ENCODE assay signal across 1 cellular context in genomic region chr2:171893824-171894611, GRCh38.
TF ChIP-seq lines count a peak whose summit lies in the region.

Gene SLC25A12, minus strand, starts transcription at chr2:171894244. Its CDS starts 30 bp downstream, at chr2:171894214.

TF ChIP-seq in HepG2, 621 proteins besides CTCF, POLR2A, EP300 and RAD21 (continued from another document and continues in another):
- TF ChIP-seq ZFP36 (IDR thresholded peaks at IDR 0.05; ENCODE audit: borderline replicate concordance, low read depth, low read length, partially characterized antibody): no peak
- no peak for TF ChIP-seq ZNF256 (CRISPR knock-in tag; conservative IDR thresholded peaks at IDR 0.05)
- no peak for TF ChIP-seq ZNF710 (CRISPR knock-in tag; IDR thresholded peaks at IDR 0.05; ENCODE audit: borderline replicate concordance)
- no peak for TF ChIP-seq NFAT5 (CRISPR knock-in tag; IDR thresholded peaks at IDR 0.05)
- no peak; the same call in 1 of the 2 replicates for TF ChIP-seq KLF11 (CRISPR knock-in tag; IDR thresholded peaks at IDR 0.05)
- no peak for TF ChIP-seq ZSCAN12 (CRISPR knock-in tag; IDR thresholded peaks at IDR 0.05)
- peak; percentile 47 to 72; a peak in 2 of 4 replicates for TF ChIP-seq HMGXB4 (CRISPR knock-in tag; IDR thresholded peaks at IDR 0.05; ENCODE audit: borderline replicate concordance in 1 of 2, low read depth in 1 of 2)
- no peak for TF ChIP-seq GPBP1L1 (CRISPR knock-in tag; IDR thresholded peaks at IDR 0.05)
- no peak for TF ChIP-seq TOPORS (CRISPR knock-in tag; IDR thresholded peaks at IDR 0.05)
- peak; percentile 58; the same call in 1 of the 2 replicates for TF ChIP-seq BORCS8-MEF2B (CRISPR knock-in tag; IDR thresholded peaks at IDR 0.05)
- TF ChIP-seq HOXA3 (CRISPR knock-in tag; IDR thresholded peaks at IDR 0.05): peak; percentile 72
- TF ChIP-seq KDM5B (CRISPR knock-in tag; IDR thresholded peaks at IDR 0.05; ENCODE audit: borderline replicate concordance): peak; percentile 40; the same call in 1 of the 2 replicates
- no peak for TF ChIP-seq DZIP1 (CRISPR knock-in tag; IDR thresholded peaks at IDR 0.05)
- TF ChIP-seq NKX3-1 (CRISPR knock-in tag; IDR thresholded peaks at IDR 0.05): no peak; the same call in 1 of the 2 replicates
- no peak for TF ChIP-seq HDAC6 (IDR thresholded peaks at IDR 0.05; ENCODE audit: low read depth, low read length)
- TF ChIP-seq NR0B2 (CRISPR knock-in tag; IDR thresholded peaks at IDR 0.05): 0 out of 2 replicates have a peak, but pooled peaks have one; percentile 28
- TF ChIP-seq ZNF878 (CRISPR knock-in tag; IDR thresholded peaks at IDR 0.05): no peak
- TF ChIP-seq ZNF605 (CRISPR knock-in tag; IDR thresholded peaks at IDR 0.05): no peak
- no peak for TF ChIP-seq LCORL (IDR thresholded peaks at IDR 0.05)
- TF ChIP-seq LCORL (CRISPR knock-in tag; IDR thresholded peaks at IDR 0.05): no peak; the same call in 1 of the 2 replicates
- peak; percentile 45; the same call in 1 of the 2 replicates for TF ChIP-seq POLR2AphosphoS5 (IDR thresholded peaks at IDR 0.05; ENCODE audit: low read depth, low read length)
- no peak for TF ChIP-seq RFX3 (CRISPR knock-in tag; IDR thresholded peaks at IDR 0.05)
- TF ChIP-seq ZEB1 (IDR thresholded peaks at IDR 0.05; ENCODE audit: insufficient replicate concordance, low read depth): peak; percentile 54
- TF ChIP-seq RARA (CRISPR knock-in tag; IDR thresholded peaks at IDR 0.05): peak; percentile 8; the same call in 1 of the 2 replicates
- no peak for TF ChIP-seq CENPBD1 (CRISPR knock-in tag; IDR thresholded peaks at IDR 0.05; ENCODE audit: borderline replicate concordance, low read depth)
- no peak for TF ChIP-seq ZNF75D (CRISPR knock-in tag; IDR thresholded peaks at IDR 0.05; ENCODE audit: borderline replicate concordance)
- TF ChIP-seq PRDM4 (CRISPR knock-in tag; IDR thresholded peaks at IDR 0.05; ENCODE audit: borderline replicate concordance): no peak
- no peak for TF ChIP-seq SOX13 (IDR thresholded peaks at IDR 0.05)
- 0 out of 4 replicates have a peak, but pooled peaks of 1 of the 2 experiments have one; percentile 8 for TF ChIP-seq SOX13 (CRISPR knock-in tag; conservative IDR thresholded peaks at IDR 0.05 in 1 of 2, IDR thresholded peaks at IDR 0.05 in 1 of 2)
- TF ChIP-seq TRIM24 (CRISPR knock-in tag; IDR thresholded peaks at IDR 0.05): no peak
- TF ChIP-seq RNF2 (conservative IDR thresholded peaks at IDR 0.05; ENCODE audit: low read depth): no peak
- peak; percentile 38 for TF ChIP-seq PRPF4 (IDR thresholded peaks at IDR 0.05; ENCODE audit: low read depth, low read length, poor library complexity, severe bottlenecking)
- TF ChIP-seq ZBTB3 (CRISPR knock-in tag; IDR thresholded peaks at IDR 0.05; ENCODE audit: borderline replicate concordance, low read depth): 0 out of 2 replicates have a peak, but pooled peaks have one; percentile 65
- TF ChIP-seq ZMAT3 (CRISPR knock-in tag; conservative IDR thresholded peaks at IDR 0.05): no peak
- peak; percentile 89 for TF ChIP-seq ZNF274 (CRISPR knock-in tag; IDR thresholded peaks at IDR 0.05)
- no peak for TF ChIP-seq ZNF205 (CRISPR knock-in tag; IDR thresholded peaks at IDR 0.05)
- TF ChIP-seq GLI4 (CRISPR knock-in tag; IDR thresholded peaks at IDR 0.05; ENCODE audit: borderline replicate concordance): peak; percentile 69; the same call in 1 of the 2 replicates
- 0 out of 2 replicates have a peak, but pooled peaks have one; percentile 23 for TF ChIP-seq ZSCAN5A (CRISPR knock-in tag; IDR thresholded peaks at IDR 0.05; ENCODE audit: borderline replicate concordance)
- no peak for TF ChIP-seq ZBTB8A (CRISPR knock-in tag; IDR thresholded peaks at IDR 0.05; ENCODE audit: borderline replicate concordance, low read depth)
- 0 out of 2 replicates have a peak, but pooled peaks have one; percentile 70 for TF ChIP-seq SNAPC5 (CRISPR knock-in tag; IDR thresholded peaks at IDR 0.05; ENCODE audit: borderline replicate concordance)
- peak; percentile 83 for TF ChIP-seq MYC (CRISPR knock-in tag; IDR thresholded peaks at IDR 0.05; ENCODE audit: borderline replicate concordance)
- TF ChIP-seq ZFP41 (CRISPR knock-in tag; IDR thresholded peaks at IDR 0.05; ENCODE audit: borderline replicate concordance): no peak
- peak; percentile 95 for TF ChIP-seq ASH2L (IDR thresholded peaks at IDR 0.05; ENCODE audit: insufficient read length, low read depth, low read length)
- no peak for TF ChIP-seq ZFP62 (CRISPR knock-in tag; IDR thresholded peaks at IDR 0.05)
- peak; percentile 69 for TF ChIP-seq ZBTB7B (CRISPR knock-in tag; IDR thresholded peaks at IDR 0.05)
- TF ChIP-seq EED (CRISPR knock-in tag; IDR thresholded peaks at IDR 0.05): no peak
- TF ChIP-seq KDM5A (IDR thresholded peaks at IDR 0.05; ENCODE audit: borderline replicate concordance, low read length): peak; percentile 82; the same call in 1 of the 2 replicates
- TF ChIP-seq ZNF34 (CRISPR knock-in tag; IDR thresholded peaks at IDR 0.05; ENCODE audit: borderline replicate concordance): 0 out of 2 replicates have a peak, but pooled peaks have one; percentile 40
